ENCODE assay signal across 1 cellular context in genomic region chr15:41494922-41495735, GRCh38.
TF ChIP-seq lines count a peak whose summit lies in the region.

No MANE protein-coding gene starts in this region.

TF ChIP-seq in HepG2, 621 proteins besides CTCF, POLR2A, EP300 and RAD21 (continues in another document):
- TF ChIP-seq, protein P1, sequence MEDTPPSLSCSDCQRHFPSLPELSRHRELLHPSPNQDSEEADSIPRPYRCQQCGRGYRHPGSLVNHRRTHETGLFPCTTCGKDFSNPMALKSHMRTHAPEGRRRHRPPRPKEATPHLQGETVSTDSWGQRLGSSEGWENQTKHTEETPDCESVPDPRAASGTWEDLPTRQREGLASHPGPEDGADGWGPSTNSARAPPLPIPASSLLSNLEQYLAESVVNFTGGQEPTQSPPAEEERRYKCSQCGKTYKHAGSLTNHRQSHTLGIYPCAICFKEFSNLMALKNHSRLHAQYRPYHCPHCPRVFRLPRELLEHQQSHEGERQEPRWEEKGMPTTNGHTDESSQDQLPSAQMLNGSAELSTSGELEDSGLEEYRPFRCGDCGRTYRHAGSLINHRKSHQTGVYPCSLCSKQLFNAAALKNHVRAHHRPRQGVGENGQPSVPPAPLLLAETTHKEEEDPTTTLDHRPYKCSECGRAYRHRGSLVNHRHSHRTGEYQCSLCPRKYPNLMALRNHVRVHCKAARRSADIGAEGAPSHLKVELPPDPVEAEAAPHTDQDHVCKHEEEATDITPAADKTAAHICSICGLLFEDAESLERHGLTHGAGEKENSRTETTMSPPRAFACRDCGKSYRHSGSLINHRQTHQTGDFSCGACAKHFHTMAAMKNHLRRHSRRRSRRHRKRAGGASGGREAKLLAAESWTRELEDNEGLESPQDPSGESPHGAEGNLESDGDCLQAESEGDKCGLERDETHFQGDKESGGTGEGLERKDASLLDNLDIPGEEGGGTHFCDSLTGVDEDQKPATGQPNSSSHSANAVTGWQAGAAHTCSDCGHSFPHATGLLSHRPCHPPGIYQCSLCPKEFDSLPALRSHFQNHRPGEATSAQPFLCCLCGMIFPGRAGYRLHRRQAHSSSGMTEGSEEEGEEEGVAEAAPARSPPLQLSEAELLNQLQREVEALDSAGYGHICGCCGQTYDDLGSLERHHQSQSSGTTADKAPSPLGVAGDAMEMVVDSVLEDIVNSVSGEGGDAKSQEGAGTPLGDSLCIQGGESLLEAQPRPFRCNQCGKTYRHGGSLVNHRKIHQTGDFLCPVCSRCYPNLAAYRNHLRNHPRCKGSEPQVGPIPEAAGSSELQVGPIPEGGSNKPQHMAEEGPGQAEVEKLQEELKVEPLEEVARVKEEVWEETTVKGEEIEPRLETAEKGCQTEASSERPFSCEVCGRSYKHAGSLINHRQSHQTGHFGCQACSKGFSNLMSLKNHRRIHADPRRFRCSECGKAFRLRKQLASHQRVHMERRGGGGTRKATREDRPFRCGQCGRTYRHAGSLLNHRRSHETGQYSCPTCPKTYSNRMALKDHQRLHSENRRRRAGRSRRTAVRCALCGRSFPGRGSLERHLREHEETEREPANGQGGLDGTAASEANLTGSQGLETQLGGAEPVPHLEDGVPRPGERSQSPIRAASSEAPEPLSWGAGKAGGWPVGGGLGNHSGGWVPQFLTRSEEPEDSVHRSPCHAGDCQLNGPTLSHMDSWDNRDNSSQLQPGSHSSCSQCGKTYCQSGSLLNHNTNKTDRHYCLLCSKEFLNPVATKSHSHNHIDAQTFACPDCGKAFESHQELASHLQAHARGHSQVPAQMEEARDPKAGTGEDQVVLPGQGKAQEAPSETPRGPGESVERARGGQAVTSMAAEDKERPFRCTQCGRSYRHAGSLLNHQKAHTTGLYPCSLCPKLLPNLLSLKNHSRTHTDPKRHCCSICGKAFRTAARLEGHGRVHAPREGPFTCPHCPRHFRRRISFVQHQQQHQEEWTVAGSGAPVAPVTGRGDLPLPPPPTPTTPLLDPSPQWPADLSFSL (CRISPR knock-in tag; IDR thresholded peaks at IDR 0.05) = no peak
- TF ChIP-seq ZNF674 (CRISPR knock-in tag; IDR thresholded peaks at IDR 0.05; ENCODE audit: low read depth) = peak; percentile 55; the same call in 1 of the 2 replicates
- TF ChIP-seq NR0B2 (CRISPR knock-in tag; IDR thresholded peaks at IDR 0.05) = no peak
- TF ChIP-seq ZBTB8A (CRISPR knock-in tag; IDR thresholded peaks at IDR 0.05; ENCODE audit: borderline replicate concordance, low read depth) = no peak
- TF ChIP-seq BRF2 (CRISPR knock-in tag; IDR thresholded peaks at IDR 0.05) = 0 out of 2 replicates have a peak, but pooled peaks have one; percentile 14
- 0 out of 2 replicates have a peak, but pooled peaks have one; percentile 6 for TF ChIP-seq NFKBIZ (CRISPR knock-in tag; IDR thresholded peaks at IDR 0.05)
- 0 out of 2 replicates have a peak, but pooled peaks have one; percentile 19 for TF ChIP-seq ZNF839 (CRISPR knock-in tag; IDR thresholded peaks at IDR 0.05; ENCODE audit: borderline replicate concordance)
- no peak for TF ChIP-seq SKI (IDR thresholded peaks at IDR 0.05; ENCODE audit: partially characterized antibody)
- peak; percentile 62; the same call in 1 of the 2 replicates for TF ChIP-seq TMF1 (CRISPR knock-in tag; IDR thresholded peaks at IDR 0.05; ENCODE audit: low read depth)
- peak; percentile 2 for TF ChIP-seq ZEB1 (IDR thresholded peaks at IDR 0.05; ENCODE audit: insufficient replicate concordance, low read depth)
- TF ChIP-seq TAF1 (CRISPR knock-in tag; IDR thresholded peaks at IDR 0.05) = 0 out of 2 replicates have a peak, but pooled peaks have one; percentile 12
- TF ChIP-seq AGO2 (optimal IDR thresholded peaks at IDR 0.05; ENCODE audit: low read depth, low read length) = peak; percentile 30
- no peak for TF ChIP-seq MYPOP (CRISPR knock-in tag; IDR thresholded peaks at IDR 0.05)
- peak; percentile 68 for TF ChIP-seq PTBP1 (IDR thresholded peaks at IDR 0.05; ENCODE audit: low read depth, low read length, poor library complexity, severe bottlenecking)
- TF ChIP-seq ZNF703 (CRISPR knock-in tag; IDR thresholded peaks at IDR 0.05; ENCODE audit: borderline replicate concordance) = 0 out of 2 replicates have a peak, but pooled peaks have one; percentile 67
- TF ChIP-seq, protein P2, sequence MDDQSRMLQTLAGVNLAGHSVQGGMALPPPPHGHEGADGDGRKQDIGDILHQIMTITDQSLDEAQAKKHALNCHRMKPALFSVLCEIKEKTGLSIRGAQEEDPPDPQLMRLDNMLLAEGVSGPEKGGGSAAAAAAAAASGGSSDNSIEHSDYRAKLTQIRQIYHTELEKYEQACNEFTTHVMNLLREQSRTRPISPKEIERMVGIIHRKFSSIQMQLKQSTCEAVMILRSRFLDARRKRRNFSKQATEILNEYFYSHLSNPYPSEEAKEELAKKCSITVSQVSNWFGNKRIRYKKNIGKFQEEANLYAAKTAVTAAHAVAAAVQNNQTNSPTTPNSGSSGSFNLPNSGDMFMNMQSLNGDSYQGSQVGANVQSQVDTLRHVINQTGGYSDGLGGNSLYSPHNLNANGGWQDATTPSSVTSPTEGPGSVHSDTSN (CRISPR knock-in tag; IDR thresholded peaks at IDR 0.05; ENCODE audit: borderline replicate concordance) = 0 out of 2 replicates have a peak, but pooled peaks have one; percentile 16
- no peak for TF ChIP-seq KAT2B (IDR thresholded peaks at IDR 0.05; ENCODE audit: borderline replicate concordance, low read depth, low read length)
- TF ChIP-seq ZNF747 (CRISPR knock-in tag; IDR thresholded peaks at IDR 0.05; ENCODE audit: borderline replicate concordance) = peak; percentile 40; the same call in 1 of the 2 replicates
- TF ChIP-seq THYN1 (CRISPR knock-in tag; IDR thresholded peaks at IDR 0.05; ENCODE audit: borderline replicate concordance, low read depth) = no peak
- TF ChIP-seq HOXA5 (CRISPR knock-in tag; IDR thresholded peaks at IDR 0.05) = no peak
- TF ChIP-seq PAX8 (CRISPR knock-in tag; IDR thresholded peaks at IDR 0.05; ENCODE audit: borderline replicate concordance) = peak; percentile 16; the same call in 1 of the 2 replicates
- 0 out of 2 replicates have a peak, but pooled peaks have one; percentile 19 for TF ChIP-seq ZNF800 (CRISPR knock-in tag; IDR thresholded peaks at IDR 0.05)
- TF ChIP-seq SALL1 (CRISPR knock-in tag; IDR thresholded peaks at IDR 0.05) = peak; percentile 20; the same call in 1 of the 2 replicates
- peak; percentile 30; the same call in 1 of the 2 replicates for TF ChIP-seq TARDBP (CRISPR knock-in tag; IDR thresholded peaks at IDR 0.05)
- TF ChIP-seq ZC3H13 (CRISPR knock-in tag; IDR thresholded peaks at IDR 0.05) = peak; percentile 38; the same call in 1 of the 2 replicates
- 0 out of 2 replicates have a peak, but pooled peaks have one; percentile 3 for TF ChIP-seq SMAD3 (CRISPR knock-in tag; IDR thresholded peaks at IDR 0.05)
- TF ChIP-seq ZNF773 (CRISPR knock-in tag; IDR thresholded peaks at IDR 0.05; ENCODE audit: borderline replicate concordance) = no peak
- peak; percentile 3; the same call in 1 of the 2 replicates for TF ChIP-seq POLR2G (IDR thresholded peaks at IDR 0.05; ENCODE audit: low read depth, low read length)
- TF ChIP-seq ZNF558 (CRISPR knock-in tag; IDR thresholded peaks at IDR 0.05; ENCODE audit: borderline replicate concordance) = 0 out of 2 replicates have a peak, but pooled peaks have one; percentile 16
- TF ChIP-seq DZIP1 (CRISPR knock-in tag; IDR thresholded peaks at IDR 0.05) = peak; percentile 54; the same call in 1 of the 2 replicates
- 0 out of 2 replicates have a peak, but pooled peaks have one; percentile 43 for TF ChIP-seq ZNF788 (CRISPR knock-in tag; IDR thresholded peaks at IDR 0.05; ENCODE audit: borderline replicate concordance)
- TF ChIP-seq, protein P3, sequence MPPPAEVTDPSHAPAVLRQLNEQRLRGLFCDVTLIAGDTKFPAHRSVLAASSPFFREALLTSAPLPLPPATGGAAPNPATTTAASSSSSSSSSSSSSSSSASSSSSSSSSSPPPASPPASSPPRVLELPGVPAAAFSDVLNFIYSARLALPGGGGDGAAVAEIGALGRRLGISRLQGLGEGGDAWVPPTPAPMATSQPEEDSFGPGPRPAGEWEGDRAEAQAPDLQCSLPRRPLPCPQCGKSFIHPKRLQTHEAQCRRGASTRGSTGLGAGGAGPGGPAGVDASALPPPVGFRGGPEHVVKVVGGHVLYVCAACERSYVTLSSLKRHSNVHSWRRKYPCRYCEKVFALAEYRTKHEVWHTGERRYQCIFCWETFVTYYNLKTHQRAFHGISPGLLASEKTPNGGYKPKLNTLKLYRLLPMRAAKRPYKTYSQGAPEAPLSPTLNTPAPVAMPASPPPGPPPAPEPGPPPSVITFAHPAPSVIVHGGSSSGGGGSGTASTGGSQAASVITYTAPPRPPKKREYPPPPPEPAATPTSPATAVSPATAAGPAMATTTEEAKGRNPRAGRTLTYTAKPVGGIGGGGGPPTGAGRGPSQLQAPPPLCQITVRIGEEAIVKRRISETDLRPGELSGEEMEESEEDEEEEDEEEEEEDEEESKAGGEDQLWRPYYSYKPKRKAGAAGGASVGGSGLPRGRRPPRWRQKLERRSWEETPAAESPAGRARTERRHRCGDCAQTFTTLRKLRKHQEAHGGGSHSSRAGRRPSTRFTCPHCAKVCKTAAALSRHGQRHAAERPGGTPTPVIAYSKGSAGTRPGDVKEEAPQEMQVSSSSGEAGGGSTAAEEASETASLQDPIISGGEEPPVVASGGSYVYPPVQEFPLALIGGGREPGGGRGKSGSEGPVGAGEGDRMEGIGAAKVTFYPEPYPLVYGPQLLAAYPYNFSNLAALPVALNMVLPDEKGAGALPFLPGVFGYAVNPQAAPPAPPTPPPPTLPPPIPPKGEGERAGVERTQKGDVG (CRISPR knock-in tag; IDR thresholded peaks at IDR 0.05; ENCODE audit: borderline replicate concordance) = no peak
- 0 out of 2 replicates have a peak, but pooled peaks have one; percentile 13 for TF ChIP-seq ZFAT (CRISPR knock-in tag; conservative IDR thresholded peaks at IDR 0.05)
- 0 out of 2 replicates have a peak, but pooled peaks have one; percentile 7 for TF ChIP-seq ZNF891 (CRISPR knock-in tag; IDR thresholded peaks at IDR 0.05)
- TF ChIP-seq ZNF746 (CRISPR knock-in tag; IDR thresholded peaks at IDR 0.05) = 0 out of 2 replicates have a peak, but pooled peaks have one; percentile 55
- peak; percentile 5 for TF ChIP-seq U2AF1 (optimal IDR thresholded peaks at IDR 0.05; ENCODE audit: low read depth, low read length)
- TF ChIP-seq ZNF572 (CRISPR knock-in tag; IDR thresholded peaks at IDR 0.05) = peak; percentile 90
- no peak for TF ChIP-seq MLLT10 (CRISPR knock-in tag; IDR thresholded peaks at IDR 0.05)
